In genomic region chr2:239327536-239328305, GRCh38 we compare ENCODE assay signal across 10 cellular contexts.
DNase-seq lines count a peak whose midpoint lies in the region; ATAC-seq and TF ChIP-seq lines count a peak whose summit lies in the region.
"Had no signal": no experiment of that assay in that cellular context is flagged by ENCODE, and none has a peak within 500 bp of the region (broad histone marks: within the 10 kb centered on the region; RNA-seq: fewer than 3 reads in every experiment).

No MANE protein-coding gene starts in this region.

- no peak overlapping the region for H3K4ac ChIP-seq in neuronal stem cell (ENCODE audit: low read length)

- H3K4me3 Mint-ChIP-seq in CD4-positive, alpha-beta T cell: peak overlapping the region; percentile 75

- H3K9me3 ChIP-seq in CD4-positive, alpha-beta T cell (ENCODE audit: control insufficient read depth, low read length): no peaks in the 10 kb centered on the region
- H3K9me3 ChIP-seq in neuronal stem cell (replicated peaks in 1 of 2; ENCODE audit: control insufficient read depth in 2 of 2, insufficient read depth in 1 of 2, low read depth in 1 of 2, low read length in 2 of 2): peaks cover 0 to 7% of the 10 kb centered on the region in 2 donors

- H4K91ac ChIP-seq in neuronal stem cell (ENCODE audit: low read depth, low read length, poor library complexity): no peak overlapping the region

- no CpG with 5 or more reads among the region's 11 CpGs for WGBS in neuronal stem cell (ENCODE audit: extremely low coverage in 2 of 2, insufficient read length in 2 of 2, insufficient replicate concordance in 1 of 2), 2 donors

- no peak overlapping the region for H3K4me3 ChIP-seq in neuronal stem cell (ENCODE audit: low read length in 2 of 2)

- H3K27me3 Mint-ChIP-seq in CD4-positive, alpha-beta T cell: no peaks in the 10 kb centered on the region

- CTCF ChIA-PET in CD4-positive, alpha-beta T cell (lab: Charles Lee): interaction anchor here (2.1 to 3.2 kb wide), 2 partner anchors 60 to 69 kb away, joined by 8 to 18 read pairs; no protein-coding TSS in a partner anchor

- peaks cover 81% of the 10 kb centered on the region for H3K4me1 Mint-ChIP-seq in CD4-positive, alpha-beta T cell (ENCODE audit: low read depth)

- H4K8ac ChIP-seq in neuronal stem cell (ENCODE audit: low read depth, low read length): no peak overlapping the region

- no peak overlapping the region for H2BK120ac ChIP-seq in neuronal stem cell (ENCODE audit: low read depth, low read length)

- peak overlapping the region; percentile 0 for H3K18ac ChIP-seq in neuronal stem cell (ENCODE audit: low read length)

- no peaks in the 10 kb centered on the region for H3K36me3 Mint-ChIP-seq in CD4-positive, alpha-beta T cell (ENCODE audit: low read depth)

- TF ChIP-seq CTCF in CD4-positive, alpha-beta T cell (IDR thresholded peaks at IDR 0.05): no peak

- peaks cover 0 to 12% of the 10 kb centered on the region in 2 donors for H3K36me3 ChIP-seq in neuronal stem cell (replicated peaks in 1 of 2; ENCODE audit: control insufficient read depth in 2 of 2, insufficient read depth in 2 of 2, low read length in 2 of 2)

- H3K9ac ChIP-seq in neuronal stem cell (ENCODE audit: low read depth, low read length, poor library complexity): no peak overlapping the region

- H3K14ac ChIP-seq in neuronal stem cell (ENCODE audit: low read length): no peak overlapping the region

- H2AFZ ChIP-seq in neuronal stem cell (ENCODE audit: low read length): no peak overlapping the region

- no peak overlapping the region for H2BK12ac ChIP-seq in neuronal stem cell (ENCODE audit: low read length)

- ATAC-seq in CD4-positive, alpha-beta T cell (ENCODE audit: poor library complexity): no peak
- ATAC-seq in HG02943 (IDR thresholded peaks at IDR 0.05; ENCODE audit: low read depth, unreplicated experiment) (peak; percentile 39), GM21619 (IDR thresholded peaks at IDR 0.05; ENCODE audit: unreplicated experiment) (no peak), HG02884 (IDR thresholded peaks at IDR 0.05; ENCODE audit: unreplicated experiment) (no peak)

- no peaks in the 10 kb centered on the region for H3K9me3 Mint-ChIP-seq in CD4-positive, alpha-beta T cell

- no peak overlapping the region for H2BK15ac ChIP-seq in neuronal stem cell (ENCODE audit: low read length)

- H3K27ac ChIP-seq in CD4-positive, alpha-beta T cell (ENCODE audit: low read depth, low read length): peak overlapping the region; percentile 73
- H3K27ac ChIP-seq in caudate nucleus (ENCODE audit: low read depth, low read length) (peak overlapping the region; percentile 65), neuronal stem cell (replicated peaks; ENCODE audit: low read length) (no peak overlapping the region)

- intact Hi-C loops in CD4-positive, alpha-beta T cell (cut with DNase I, micrococcal nuclease): loop anchor here (1.0 to 5.0 kb wide), 7 partner anchors 29 to 70 kb away; no protein-coding TSS in a partner anchor

- H3K4me2 ChIP-seq in neuronal stem cell (ENCODE audit: insufficient read depth, low read length, poor library complexity, severe bottlenecking): no peak overlapping the region

- H3K27ac Mint-ChIP-seq in CD4-positive, alpha-beta T cell: peak overlapping the region; percentile 93

- no peak for DNase-seq in CD4-positive, alpha-beta T cell
- DNase-seq in caudate nucleus (lab: John Stamatoyannopoulos, UW) (no peak), neuronal stem cell (ENCODE audit: low spot score) (no peak), NCI-H82 treated with DMSO at 0.1 percent for 48 hours (lab: John Stamatoyannopoulos, UW; ENCODE audit: unreplicated experiment) (no peak), SKM-1 (lab: John Stamatoyannopoulos, UW; ENCODE audit: unreplicated experiment) (no peak)
- DNase-seq: amniotic stem cell, NCI-H2029 had no signal

- no peak overlapping the region for H3K23ac ChIP-seq in neuronal stem cell (ENCODE audit: low read depth, low read length, poor library complexity)

- H3K79me1 ChIP-seq in neuronal stem cell (ENCODE audit: low read depth, low read length): peaks cover 9% of the 10 kb centered on the region

- no peak overlapping the region for H2AK5ac ChIP-seq in neuronal stem cell (ENCODE audit: low read depth, low read length)

- H3K4me1 ChIP-seq in neuronal stem cell (ENCODE audit: control insufficient read depth in 2 of 2, insufficient read depth in 1 of 2, low read depth in 1 of 2, low read length in 2 of 2): peaks cover 14 to 20% of the 10 kb centered on the region in 2 donors

- POLR2A ChIA-PET in CD4-positive, alpha-beta T cell (lab: Charles Lee): interaction anchor here (1.0 to 3.6 kb wide), 7 partner anchors 30 to 73 kb away, joined by 3 to 11 read pairs (median 6); partner anchors contain the start of gene HDAC4

- H3K27me3 ChIP-seq in CD4-positive, alpha-beta T cell (ENCODE audit: control insufficient read depth, insufficient read depth, low read length): no peaks in the 10 kb centered on the region
- no peaks in the 10 kb centered on the region for H3K27me3 ChIP-seq in neuronal stem cell (ENCODE audit: control insufficient read depth in 3 of 3, insufficient read depth in 3 of 3, low read depth in 1 of 3, low read length in 3 of 3)

- no peak overlapping the region for H2BK5ac ChIP-seq in neuronal stem cell (ENCODE audit: low read length)
